ENCODE assay signal across 9 cellular contexts in the genomic region with DNA sequence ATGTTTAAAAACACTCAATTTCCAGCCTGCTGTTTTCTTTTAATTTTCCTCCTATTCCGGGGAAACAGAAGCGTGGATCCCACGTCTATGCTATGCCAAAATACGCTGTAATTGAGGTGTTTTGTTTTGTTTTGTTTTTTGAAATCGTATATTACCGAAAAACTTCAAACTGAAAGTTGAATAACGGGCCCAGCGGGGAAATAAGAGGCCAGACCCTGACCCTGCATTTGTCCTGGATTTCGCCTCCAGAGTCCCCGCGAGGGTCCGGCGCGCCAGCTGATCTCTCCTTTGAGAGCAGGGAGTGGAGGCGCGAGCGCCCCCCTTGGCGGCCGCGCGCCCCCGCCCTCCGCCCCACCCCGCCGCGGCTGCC. TPM values are rescaled to one million over a fixed set of nuclear protein-coding genes. Genes with fewer than 3 reads are reported as not detected.
DNase-seq lines count a peak whose midpoint lies in the region; ATAC-seq and TF ChIP-seq lines count a peak whose summit lies in the region.
"Had no signal": no experiment of that assay in that cellular context is flagged by ENCODE, and none has a peak within 500 bp of the region (broad histone marks: within the 10 kb centered on the region; RNA-seq: fewer than 3 reads in every experiment).

No MANE protein-coding gene starts in this region.

- no peak overlapping the region for H3K9ac ChIP-seq in muscle layer of colon (ENCODE audit: low read length)

- WGBS in heart right ventricle, 2 donors: 3 to 5% methylated on average over 25 to 26 of the region's 26 CpGs

- H3K9me3 ChIP-seq in heart right ventricle: no peaks in the 10 kb centered on the region
- H3K9me3 ChIP-seq in muscle layer of colon (ENCODE audit: low read length): no peaks in the 10 kb centered on the region
- H3K9me3 ChIP-seq in uterus: no peaks in the 10 kb centered on the region

- H3K4me3 ChIP-seq in heart right ventricle: peak overlapping the region in 9 of 10 donors; percentile 32 to 86 (median 78)
- H3K4me3 ChIP-seq in coronary artery: peak overlapping the region; percentile 82
- peak overlapping the region; percentile 36 to 42 for H3K4me3 ChIP-seq in muscle layer of colon (ENCODE audit: low read depth in 1 of 2, low read length in 2 of 2)
- H3K4me3 ChIP-seq in uterus: peak overlapping the region; percentile 42 to 50

- peaks cover 0 to 31% (median 17%) of the 10 kb centered on the region in 9 donors for H3K4me1 ChIP-seq in heart right ventricle
- H3K4me1 ChIP-seq in muscle layer of colon (ENCODE audit: insufficient read depth, low read length): peaks cover 15% of the 10 kb centered on the region
- H3K4me1 ChIP-seq in uterus: no peaks in the 10 kb centered on the region

- intact Hi-C loops in heart right ventricle (cut with DNase I) (loop anchor here in 7 of 10 donors (1.0 to 10.0 kb wide), 11 partner anchors 122 to 1098 kb away; no protein-coding TSS in a partner anchor), left cardiac atrium (cut with DNase I) (loop anchor here (10.0 kb wide), 3 partner anchors 132 to 518 kb away; no protein-coding TSS in a partner anchor), uterus (cut with DNase I; ENCODE audit: low total_unique reads) (no loop called here)

- no peak for TF ChIP-seq POLR2A in uterus (IDR thresholded peaks at IDR 0.05)

- H3K36me3 ChIP-seq in heart right ventricle (no peaks in the 10 kb centered on the region), muscle layer of colon (ENCODE audit: insufficient read depth, low read length) (no peaks in the 10 kb centered on the region), uterus (no peaks in the 10 kb centered on the region)

- peak in 1 of 9 donors; percentile 5 for TF ChIP-seq CTCF in heart right ventricle (IDR thresholded peaks at IDR 0.05)
- TF ChIP-seq CTCF in coronary artery (IDR thresholded peaks at IDR 0.05): no peak
- no peak for TF ChIP-seq CTCF in uterus (IDR thresholded peaks at IDR 0.05)

- ATAC-seq in heart right ventricle: no peak
- no peak for ATAC-seq in left cardiac atrium
- ATAC-seq in GM19467 (IDR thresholded peaks at IDR 0.05; ENCODE audit: unreplicated experiment): no peak

- DNase-seq in heart right ventricle (no peak), left cardiac atrium (no peak), coronary artery (ENCODE audit: low spot score) (no peak), uterus (peak in 1 of 2 donors; percentile 16), activated gamma-delta T cell treated with Interleukin-2 at 50 U/mL for 16 hours (no peak), DMS53 treated with DMSO at 0.1 percent for 48 hours (lab: John Stamatoyannopoulos, UW; ENCODE audit: unreplicated experiment) (no peak)
- DNase-seq: DND-41 had no signal

- peak overlapping the region in 7 of 10 donors; percentile 17 to 64 (median 49) for H3K27ac ChIP-seq in heart right ventricle
- peak overlapping the region; percentile 38 to 90 for H3K27ac ChIP-seq in coronary artery
- H3K27ac ChIP-seq in muscle layer of colon (ENCODE audit: low read depth, low read length): no peak overlapping the region
- H3K27ac ChIP-seq in uterus: peak overlapping the region; percentile 48 to 62

- H3K27me3 ChIP-seq in heart right ventricle (peaks cover 0 to 56% (median 0%) of the 10 kb centered on the region in 7 donors), muscle layer of colon (ENCODE audit: control insufficient read depth in 1 of 2, insufficient read depth in 2 of 2, low read length in 2 of 2) (peaks cover 5 to 14% of the 10 kb centered on the region in 2 donors), uterus (no peaks in the 10 kb centered on the region)

RNA-seq across cellular contexts. Expression of a gene that starts 0.3 kb away (rescaled TPM):
- 1 to 10 TPM in 9 of 10 donors, under 1 TPM in 1; 0.89 to 3.1 (median 2.4) TPM for total RNA-seq in heart right ventricle
- polyA plus RNA-seq in heart right ventricle: 1 to 10 TPM; 1.0 to 1.5 TPM
- total RNA-seq in left cardiac atrium: 1 to 10 TPM; 4.7 to 6.1 TPM
- 10 to 100 TPM in 1 of 4 donors, 1 to 10 TPM in 3; 2.1 to 17.0 (median 4.9) TPM for total RNA-seq in uterus
